8 cellular contexts compared by ENCODE assay signal in the genomic region with DNA sequence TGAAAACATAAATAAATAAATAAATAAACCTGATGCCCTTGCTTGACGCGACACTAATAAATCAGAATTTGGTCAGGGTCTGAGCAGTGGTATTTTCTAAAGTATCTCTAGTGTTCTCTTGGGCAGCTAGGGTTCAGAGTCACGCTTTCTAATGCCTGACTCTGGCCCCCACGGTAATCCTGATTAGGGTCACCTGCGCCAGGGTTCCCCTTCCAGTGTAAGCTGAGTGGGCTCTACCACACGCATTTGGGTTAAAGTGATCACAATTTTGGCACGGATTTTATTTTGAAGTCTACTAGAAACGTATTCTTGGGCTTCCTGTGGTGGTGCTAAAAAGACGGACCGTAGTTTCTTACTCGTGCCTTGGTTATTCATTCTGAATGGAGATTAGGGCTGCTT. TPM values are rescaled to one million over a fixed set of nuclear protein-coding genes. Genes with fewer than 3 reads are reported as not detected.
A peak's percentile ranks its signal among the peaks of the same experiment; 100 is the strongest.
DNase-seq lines count a peak whose midpoint lies in the region; ATAC-seq, FAIRE-seq and TF ChIP-seq lines count a peak whose summit lies in the region.

No MANE protein-coding gene starts in this region.

- in situ Hi-C loops in Panc1 (cut with HindIII; ENCODE audit: low pct_unique_long_range_greater_than_20kb, low sequenced_read_pairs), result no loop called here

- H3K4me3 ChIP-seq in Panc1 (ENCODE audit: low read depth in 2 of 2, low read length in 2 of 2) (peak overlapping the region; percentile 94 to 98), pancreas (peak overlapping the region; percentile 61 to 71 (median 67))

- CTCF ChIA-PET in activated CD4-positive, alpha-beta T cell treated with anti-CD3 and anti-CD28 coated beads for 36 hours (lab: Charles Lee), result interaction anchor here (0.8 to 2.0 kb wide), 8 partner anchors 11 to 599 kb away, joined by 3 to 20 read pairs (median 4); no protein-coding TSS in a partner anchor
- CTCF ChIA-PET in Panc1 (lab: Charles Lee), result interaction anchor here (0.5 to 2.3 kb wide), 3 partner anchors 12 to 734 kb away, joined by 7 to 12 read pairs (median 10); no protein-coding TSS in a partner anchor

- 1% methylated on average over 11 of the region's 11 CpGs for WGBS in pancreas, 2 donors

- FAIRE-seq in pancreas (lab: Jason Lieb, UNC), result no peak

- POLR2A ChIA-PET in activated CD4-positive, alpha-beta T cell treated with anti-CD3 and anti-CD28 coated beads for 36 hours (lab: Charles Lee), result interaction anchor here (0.7 kb wide), 1 partner anchor 510 kb away, joined by 4 read pairs; no protein-coding TSS in a partner anchor
- POLR2A ChIA-PET in Panc1 (lab: Charles Lee), result interaction anchor here (0.5 to 0.7 kb wide), 3 partner anchors 303 to 748 kb away, joined by 6 to 8 read pairs (median 7); no protein-coding TSS in a partner anchor

- no peak for ATAC-seq in activated CD4-positive, alpha-beta T cell treated with anti-CD3 and anti-CD28 coated beads for 36 hours
- ATAC-seq in Panc1 (no peak), esophagus mucosa (peak; percentile 1), pancreas (peak in 3 of 4 donors; percentile 9 to 37 (median 12))

- H3K4me3 Mint-ChIP-seq in activated CD4-positive, alpha-beta T cell treated with anti-CD3 and anti-CD28 coated beads for 36 hours, result peak overlapping the region; percentile 92

- H3K36me3 ChIP-seq in Panc1 (ENCODE audit: control insufficient read depth, insufficient read depth, low read length) (peaks cover 23% of the 10 kb centered on the region), pancreas (peaks cover 0 to 4% (median 0%) of the 10 kb centered on the region in 3 donors)

- H3K27me3 Mint-ChIP-seq in activated CD4-positive, alpha-beta T cell treated with anti-CD3 and anti-CD28 coated beads for 36 hours, result no peaks in the 10 kb centered on the region

- H3K27ac ChIP-seq in Panc1 (ENCODE audit: low read length) (peak overlapping the region; percentile 96), pancreas (peak overlapping the region in 2 of 4 donors; percentile 73 to 82)

- H3K27ac Mint-ChIP-seq in activated CD4-positive, alpha-beta T cell treated with anti-CD3 and anti-CD28 coated beads for 36 hours, result peak overlapping the region; percentile 96

- DNase-seq in activated CD4-positive, alpha-beta T cell treated with anti-CD3 and anti-CD28 coated beads for 36 hours, result no peak
- no peak for DNase-seq in activated CD4-positive, alpha-beta T cell treated with anti-CD3 and anti-CD28 coated beads for 4 hours
- no peak for DNase-seq in Panc1 (ENCODE audit: low read depth, low spot score)
- DNase-seq in pancreas, result no peak
- no peak for DNase-seq in A172 (ENCODE audit: low spot score)
- DNase-seq in DMS79 (lab: John Stamatoyannopoulos, UW), result no peak
- DNase-seq in epidermal melanocyte (ENCODE audit: insufficient read length, low spot score), result no peak

- H3K9me3 Mint-ChIP-seq in activated CD4-positive, alpha-beta T cell treated with anti-CD3 and anti-CD28 coated beads for 36 hours (ENCODE audit: low read depth), result no peaks in the 10 kb centered on the region

- no TSS peak for BruUV-seq in Panc1 (replicated peaks; lab: Mats Ljungman, UMichigan)

- H3K27me3 ChIP-seq in Panc1 (ENCODE audit: control insufficient read depth, insufficient read depth, low read length) (no peaks in the 10 kb centered on the region), pancreas (no peaks in the 10 kb centered on the region)

- peaks cover 26% of the 10 kb centered on the region for H3K4me1 Mint-ChIP-seq in activated CD4-positive, alpha-beta T cell treated with anti-CD3 and anti-CD28 coated beads for 36 hours

- H3K4me1 ChIP-seq in Panc1 (ENCODE audit: control insufficient read depth, insufficient read depth, low read length), result peaks cover 15% of the 10 kb centered on the region
- peaks cover 8 to 14% (median 12%) of the 10 kb centered on the region in 3 donors for H3K4me1 ChIP-seq in pancreas

- H3K36me3 Mint-ChIP-seq in activated CD4-positive, alpha-beta T cell treated with anti-CD3 and anti-CD28 coated beads for 36 hours (ENCODE audit: low read depth), result peaks cover 23% of the 10 kb centered on the region

- intact Hi-C loops in activated CD4-positive, alpha-beta T cell treated with anti-CD3 and anti-CD28 coated beads for 36 hours (cut with DNase I, micrococcal nuclease), result loop anchor here (1.0 to 10.0 kb wide), 6 partner anchors 110 to 805 kb away; a partner anchor contains a TSS
- intact Hi-C loops in Panc1 (cut with micrococcal nuclease; ENCODE audit: unreplicated experiment) (no loop called here), pancreas (cut with DNase I) (no loop called here)

- H3K9me3 ChIP-seq in Panc1 (ENCODE audit: control insufficient read depth, insufficient read depth, low read depth, low read length), result no peaks in the 10 kb centered on the region
- no peaks in the 10 kb centered on the region for H3K9me3 ChIP-seq in pancreas

- no peak for TF ChIP-seq CTCF in Panc1 (IDR thresholded peaks at IDR 0.05)
- no peak for TF ChIP-seq CTCF in pancreas (IDR thresholded peaks at IDR 0.05)

RNA-seq across cellular contexts. Expression of a gene that starts 0.7 kb away (rescaled TPM):
- total RNA-seq in activated CD4-positive, alpha-beta T cell treated with anti-CD3 and anti-CD28 coated beads for 36 hours, result 10 to 100 TPM; 60.6 to 63.1 TPM
- 67.6 TPM for total RNA-seq in Panc1 (2021; ENCODE audit: unreplicated experiment)
- 67.7 TPM for polyA plus RNA-seq in Panc1 (2012; ENCODE audit: insufficient read length)
- total RNA-seq in esophagus mucosa, result 37.0 TPM
- total RNA-seq in pancreas, result 10 to 100 TPM in 5 of 6 donors, 1 to 10 TPM in 1; 9.9 to 22.4 (median 15.6) TPM
- 10 to 100 TPM; 14.2 to 27.6 TPM for polyA plus RNA-seq in pancreas
- total RNA-seq in A172 (2014; rRNA removed; shearing (Covaris generic)), result 167 and 180 TPM in 2 replicates

Comparison
In these comparisons a context has a peak if more than half of its experiments do, and no peak if none do; other contexts are left out.
1. ATAC-seq: peak in esophagus mucosa (single experiment) and pancreas (3 of 4); none in activated CD4-positive, alpha-beta T cell treated with anti-CD3 and anti-CD28 coated beads for 36 hours (single experiment) and Panc1 (single experiment).
2. intact Hi-C loops: an anchor here in activated CD4-positive, alpha-beta T cell treated with anti-CD3 and anti-CD28 coated beads for 36 hours (1.0 to 10.0 kb wide); none called in Panc1 and pancreas.